In genomic region chr7:3897430-3898385, GRCh38 we compare ENCODE assay signal across 8 cellular contexts.
DNase-seq lines count a peak whose midpoint lies in the region; ATAC-seq and TF ChIP-seq lines count a peak whose summit lies in the region.

No MANE protein-coding gene starts in this region.

- H3K4me1 ChIP-seq in transverse colon = no peaks in the 10 kb centered on the region

- intact Hi-C loops in Right ventricle myocardium superior (cut with DNase I) (loop anchor here (10.0 kb wide), 2 partner anchors 593 to 1033 kb away; partner anchors contain the start of gene SDK1), cardiac septum (cut with DNase I) (loop anchor here (10.0 kb wide), 2 partner anchors 593 to 1033 kb away; partner anchors contain the start of gene SDK1), transverse colon (cut with DNase I; ENCODE audit: low total_unique reads) (loop anchor here (5.0 kb wide), 1 partner anchor 595 kb away; the partner anchor contains the start of gene SDK1)

- WGBS in transverse colon (ENCODE audit: low coverage in 1 of 2), 2 donors = 64 to 73% methylated on average over 8 to 10 of the region's 10 CpGs

- TF ChIP-seq CTCF in NB4 (IDR thresholded peaks at IDR 0.05; ENCODE audit: low read depth, low read length) = peak; percentile 94
- TF ChIP-seq CTCF in endothelial cell (IDR thresholded peaks at IDR 0.05; ENCODE audit: unreplicated experiment) = peak; percentile 78
- peak; percentile 79 for TF ChIP-seq CTCF in nephron progenitor cell (IDR thresholded peaks at IDR 0.05)
- TF ChIP-seq CTCF in transverse colon (IDR thresholded peaks at IDR 0.05) = peak; percentile 76 to 82 (median 81)

- TF ChIP-seq POLR2A in NB4 (IDR thresholded peaks at IDR 0.05; ENCODE audit: extremely low read depth, insufficient read length) = no peak
- TF ChIP-seq POLR2A in transverse colon (IDR thresholded peaks at IDR 0.05) = no peak

- no peaks in the 10 kb centered on the region for H3K36me3 ChIP-seq in transverse colon

- DNase-seq in Right ventricle myocardium superior (no peak), cardiac septum (ENCODE audit: low spot score) (no peak), NB4 (ENCODE audit: low read depth) (peak; percentile 59), endothelial cell (ENCODE audit: low spot score) (peak; percentile 9), nephron progenitor cell (peak; percentile 33), transverse colon (peak; percentile 34)
- peak; percentile 7 to 26 for DNase-seq in activated CD4-positive, alpha-beta T cell treated with anti-CD3 and anti-CD28 coated beads for 24 hours (ENCODE audit: low read depth in 2 of 2)

- H3K4me3 Mint-ChIP-seq in endothelial cell (ENCODE audit: unreplicated experiment) = no peak overlapping the region
- H3K4me3 Mint-ChIP-seq in nephron progenitor cell = no peak overlapping the region

- no peaks in the 10 kb centered on the region for H3K9me3 ChIP-seq in transverse colon

- H3K9me3 Mint-ChIP-seq in endothelial cell (ENCODE audit: unreplicated experiment) (no peaks in the 10 kb centered on the region), nephron progenitor cell (no peaks in the 10 kb centered on the region)

- no peaks in the 10 kb centered on the region for H3K27me3 Mint-ChIP-seq in endothelial cell (ENCODE audit: unreplicated experiment)
- peaks cover 3% of the 10 kb centered on the region for H3K27me3 Mint-ChIP-seq in nephron progenitor cell (ENCODE audit: low read depth, poor library complexity)

- H3K27ac Mint-ChIP-seq in endothelial cell (ENCODE audit: unreplicated experiment) = no peak overlapping the region
- H3K27ac Mint-ChIP-seq in nephron progenitor cell = no peak overlapping the region

- H3K4me1 Mint-ChIP-seq in endothelial cell (ENCODE audit: unreplicated experiment) (peaks cover 11% of the 10 kb centered on the region), nephron progenitor cell (peaks cover 23% of the 10 kb centered on the region)

- H3K4me3 ChIP-seq in NB4 (ENCODE audit: low read depth, low read length) = no peak overlapping the region
- no peak overlapping the region for H3K4me3 ChIP-seq in transverse colon

- H3K36me3 Mint-ChIP-seq in endothelial cell (ENCODE audit: low read depth, unreplicated experiment) (no peaks in the 10 kb centered on the region), nephron progenitor cell (ENCODE audit: low read depth) (no peaks in the 10 kb centered on the region)

- in situ Hi-C loops in transverse colon (cut with MboI; ENCODE audit: low pct_ligation_motif_present in 1 of 4, low pct_unique_long_range_greater_than_20kb in 1 of 4, low sequenced_read_pairs in 3 of 4) = loop anchor here in 2 of 4 donors (25.0 kb wide), 2 partner anchors 585 to 1035 kb away; partner anchors contain the start of gene SDK1 (in 1 of the 2)

- H3K27ac ChIP-seq in transverse colon = no peak overlapping the region

- H3K27me3 ChIP-seq in transverse colon = no peaks in the 10 kb centered on the region

- ATAC-seq in Right ventricle myocardium superior (ENCODE audit: poor library complexity) = peak; percentile 71
- ATAC-seq in HG02642 (IDR thresholded peaks at IDR 0.05; ENCODE audit: poor library complexity, unreplicated experiment) = no peak

- no peak for TF ChIP-seq EP300 in transverse colon (IDR thresholded peaks at IDR 0.05; ENCODE audit: low read depth)

Comparison
In these comparisons a context has a peak if more than half of its experiments do, and no peak if none do; other contexts are left out.
1. DNase-seq: peak in NB4 (single experiment), activated CD4-positive, alpha-beta T cell treated with anti-CD3 and anti-CD28 coated beads for 24 hours (2 of 2), endothelial cell (single experiment), nephron progenitor cell (single experiment) and transverse colon (single experiment); none in Right ventricle myocardium superior (single experiment) and cardiac septum (single experiment).
2. Peak in every context shown above with its lines, with median percentiles within 50 percentile points of each other: CTCF ChIP-seq.